8 cellular contexts compared by ENCODE assay signal in genomic region chr3:112327371-112327951, GRCh38. TPM values are rescaled to one million over a fixed set of nuclear protein-coding genes. Genes with fewer than 3 reads are reported as not detected.
DNase-seq lines count a peak whose midpoint lies in the region; ATAC-seq and TF ChIP-seq lines count a peak whose summit lies in the region.

No MANE protein-coding gene starts in this region.

- POLR2A ChIA-PET in T-cell (lab: Charles Lee), result no interaction called here

- intact Hi-C loops in CD14-positive monocyte (cut with micrococcal nuclease), result loop anchor here (5.0 kb wide), 1 partner anchor 195 kb away; no protein-coding TSS in a partner anchor

- H3K36me3 Mint-ChIP-seq in CD14-positive monocyte (no peaks in the 10 kb centered on the region), T-cell (no peaks in the 10 kb centered on the region)
- no peaks in the 10 kb centered on the region for H3K36me3 Mint-ChIP-seq in natural killer cell treated with Interleukin-12 subunit alpha and Interleukin-12 subunit beta and Interleukin-15 and Interleukin-18, amount 100 ng/mL, for 72 hours

- H3K9me3 Mint-ChIP-seq in CD14-positive monocyte (peaks cover 0 to 3% (median 0%) of the 10 kb centered on the region in 7 donors), T-cell (no peaks in the 10 kb centered on the region)
- H3K9me3 Mint-ChIP-seq in natural killer cell treated with Interleukin-12 subunit alpha and Interleukin-12 subunit beta and Interleukin-15 and Interleukin-18, amount 100 ng/mL, for 72 hours, result no peaks in the 10 kb centered on the region

- H3K27ac Mint-ChIP-seq in CD14-positive monocyte, result no peak overlapping the region
- no peak overlapping the region for H3K27ac Mint-ChIP-seq in T-cell
- H3K27ac Mint-ChIP-seq in natural killer cell treated with Interleukin-12 subunit alpha and Interleukin-12 subunit beta and Interleukin-15 and Interleukin-18, amount 100 ng/mL, for 72 hours, result no peak overlapping the region

- H3K4me1 Mint-ChIP-seq in CD14-positive monocyte, result peaks cover 5% of the 10 kb centered on the region
- H3K4me1 Mint-ChIP-seq in T-cell, result peaks cover 0 to 4% (median 1%) of the 10 kb centered on the region in 3 donors
- no peaks in the 10 kb centered on the region for H3K4me1 Mint-ChIP-seq in natural killer cell treated with Interleukin-12 subunit alpha and Interleukin-12 subunit beta and Interleukin-15 and Interleukin-18, amount 100 ng/mL, for 72 hours (ENCODE audit: low read depth in 2 of 2)

- H3K27me3 Mint-ChIP-seq in CD14-positive monocyte (ENCODE audit: low read depth in 3 of 3), result peaks cover 0 to 5% (median 0%) of the 10 kb centered on the region in 3 donors
- H3K27me3 Mint-ChIP-seq in T-cell, result peaks cover 4 to 8% of the 10 kb centered on the region in 2 donors
- peaks cover 19 to 31% of the 10 kb centered on the region in 2 donors for H3K27me3 Mint-ChIP-seq in natural killer cell treated with Interleukin-12 subunit alpha and Interleukin-12 subunit beta and Interleukin-15 and Interleukin-18, amount 100 ng/mL, for 72 hours

- TF ChIP-seq CTCF in CD14-positive monocyte (IDR thresholded peaks at IDR 0.05), result peak; percentile 78

- ATAC-seq in GM18508 (IDR thresholded peaks at IDR 0.05; ENCODE audit: insufficient read depth, unreplicated experiment) (peak; percentile 95), HG02870 (IDR thresholded peaks at IDR 0.05; ENCODE audit: unreplicated experiment) (peak; percentile 93), T-cell (replicated peaks in 1 of 4) (peak; percentile 91 to 100 (median 94))
- ATAC-seq in natural killer cell treated with Interleukin-12 subunit alpha and Interleukin-12 subunit beta and Interleukin-15 and Interleukin-18, amount 100 ng/mL, for 72 hours, result peak; percentile 70 to 71

- TF ChIP-seq POLR2A in erythroblast (IDR thresholded peaks at IDR 0.05; ENCODE audit: low read length), result no peak

- CTCF ChIA-PET in T-cell (lab: Charles Lee), result interaction anchor here in 1 of 2 donors (0.7 to 2.3 kb wide), 6 partner anchors 34 to 205 kb away, joined by 3 to 15 read pairs (median 6); partner anchors contain the start of gene SLC9C1

- DNase-seq in CD14-positive monocyte (ENCODE audit: low spot score) (no peak), NCI-H128 (lab: John Stamatoyannopoulos, UW; ENCODE audit: unreplicated experiment) (peak; percentile 53), T-cell (peak in 22 of 34 experiments; percentile 8 to 58 (median 32)), erythroblast (lab: John Stamatoyannopoulos, UW) (peak; percentile 28 to 32), COLO829 (ENCODE audit: low spot score) (no peak)
- DNase-seq in natural killer cell treated with Interleukin-12 subunit alpha and Interleukin-12 subunit beta and Interleukin-15 and Interleukin-18, amount 100 ng/mL, for 72 hours (ENCODE audit: low spot score), result no peak

- H3K4me3 Mint-ChIP-seq in CD14-positive monocyte (no peak overlapping the region), T-cell (no peak overlapping the region)
- H3K4me3 Mint-ChIP-seq in natural killer cell treated with Interleukin-12 subunit alpha and Interleukin-12 subunit beta and Interleukin-15 and Interleukin-18, amount 100 ng/mL, for 72 hours, result no peak overlapping the region

RNA-seq across cellular contexts. Expression of gene CD200, which starts 5.5 kb away (rescaled TPM):
- under 1 TPM in 1 of 2 donors, not detected in 1; 0.13 TPM for polyA plus RNA-seq in CD14-positive monocyte
- total RNA-seq in T-cell, result 1 to 10 TPM; 1.3 to 4.6 (median 2.2) TPM
- under 1 TPM; 0.17 to 0.36 TPM for total RNA-seq in natural killer cell treated with Interleukin-12 subunit alpha and Interleukin-12 subunit beta and Interleukin-15 and Interleukin-18, amount 100 ng/mL, for 72 hours

RNA-seq across cellular contexts. Expression of gene SLC9C1, which starts 33.4 kb away (rescaled TPM):
- polyA plus RNA-seq in CD14-positive monocyte, result not detected
- total RNA-seq in T-cell, result not detected
- total RNA-seq in natural killer cell treated with Interleukin-12 subunit alpha and Interleukin-12 subunit beta and Interleukin-15 and Interleukin-18, amount 100 ng/mL, for 72 hours, result not detected

Comparison
In these comparisons a context has a peak if more than half of its experiments do, and no peak if none do; other contexts are left out.
1. DNase-seq: peak in NCI-H128 (single experiment), T-cell (22 of 34) and erythroblast (2 of 2); none in CD14-positive monocyte (single experiment), natural killer cell treated with Interleukin-12 subunit alpha and Interleukin-12 subunit beta and Interleukin-15 and Interleukin-18, amount 100 ng/mL, for 72 hours (single experiment) and COLO829 (single experiment).
2. Peak in every context shown above with its lines, with median percentiles within 50 percentile points of each other: ATAC-seq.